In the genomic region with DNA sequence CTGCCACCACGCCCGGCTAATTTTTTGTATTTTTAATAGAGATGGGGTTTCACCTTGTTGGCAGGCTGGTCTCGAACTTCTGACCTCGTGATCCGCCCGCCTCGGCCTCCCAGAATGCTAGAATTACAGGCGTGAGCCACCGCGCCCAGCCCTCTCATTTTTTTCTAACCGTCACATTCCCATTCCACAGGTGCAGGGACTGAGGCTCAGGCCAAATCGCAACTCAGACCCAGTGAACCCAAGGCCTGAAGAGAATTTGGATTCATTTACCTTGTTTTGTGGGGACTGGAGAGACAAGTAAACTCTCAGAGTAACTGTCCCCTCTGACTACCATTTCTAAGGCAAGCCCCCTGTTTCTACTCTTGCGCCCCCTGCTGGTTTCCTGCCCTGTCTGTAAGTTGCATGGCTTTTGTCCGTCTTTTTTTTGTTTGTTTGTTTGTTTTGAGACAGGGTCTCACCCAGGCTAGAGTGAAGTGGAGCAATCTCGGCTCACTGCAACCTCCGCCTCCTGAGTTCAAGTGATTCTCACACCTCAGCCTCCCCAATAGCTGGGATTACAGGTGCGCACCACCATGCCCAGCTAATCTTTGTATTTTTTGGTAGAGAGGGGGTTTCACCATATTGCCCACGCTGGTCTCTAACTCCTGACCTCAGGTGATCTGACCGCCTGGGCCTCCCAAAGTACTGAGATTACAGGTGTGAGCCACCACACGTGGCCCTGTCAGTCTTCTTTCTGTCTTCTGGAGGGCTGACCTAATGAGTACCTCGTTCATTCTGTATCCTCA, we compare ENCODE assay signal across 8 cellular contexts. TPM values are rescaled to one million over a fixed set of nuclear protein-coding genes. Genes with fewer than 3 reads are reported as not detected.
DNase-seq lines count a peak whose midpoint lies in the region; ATAC-seq and TF ChIP-seq lines count a peak whose summit lies in the region.

No MANE protein-coding gene starts in this region.

- peaks cover 0 to 15% (median 4%) of the 10 kb centered on the region in 3 experiments for H3K36me3 ChIP-seq in naive thymus-derived CD4-positive, alpha-beta T cell (ENCODE audit: control insufficient read depth in 2 of 3, insufficient read depth in 3 of 3, low read length in 3 of 3)

- no peaks in the 10 kb centered on the region for H3K27me3 Mint-ChIP-seq in naive thymus-derived CD4-positive, alpha-beta T cell
- H3K27me3 Mint-ChIP-seq in stimulated activated naive CD8-positive, alpha-beta T cell treated with anti-CD3 and anti-CD28 coated beads, Interleukin-15, amount 100 ng/mL, for 72 hours: no peaks in the 10 kb centered on the region

- no peaks in the 10 kb centered on the region for H3K9me3 ChIP-seq in naive thymus-derived CD4-positive, alpha-beta T cell (ENCODE audit: control insufficient read depth in 2 of 3, low read length in 3 of 3)

- POLR2A ChIA-PET in naive thymus-derived CD4-positive, alpha-beta T cell (lab: Charles Lee): interaction anchor here (0.6 kb wide), 1 partner anchor 34 kb away, joined by 3 read pairs; no protein-coding TSS in a partner anchor

- ATAC-seq in naive thymus-derived CD4-positive, alpha-beta T cell: no peak
- ATAC-seq in stimulated activated naive CD8-positive, alpha-beta T cell treated with anti-CD3 and anti-CD28 coated beads, Interleukin-15, amount 100 ng/mL, for 72 hours: no peak
- no peak for ATAC-seq in HG03378 (IDR thresholded peaks at IDR 0.05; ENCODE audit: unreplicated experiment)

- H3K27ac ChIP-seq in naive thymus-derived CD4-positive, alpha-beta T cell (ENCODE audit: low read depth, low read length): no peak overlapping the region

- peak; percentile 84 for TF ChIP-seq CTCF in GM12872 (IDR thresholded peaks at IDR 0.05; ENCODE audit: insufficient read depth, low read depth, low read length)

- H3K4me1 ChIP-seq in naive thymus-derived CD4-positive, alpha-beta T cell (ENCODE audit: control insufficient read depth in 2 of 2, insufficient read depth in 2 of 2, low read length in 2 of 2): peaks cover 21 to 26% of the 10 kb centered on the region in 2 donors

- DNase-seq in NCI-H1694 (lab: John Stamatoyannopoulos, UW) (peak; percentile 69), dermis microvascular lymphatic vessel endothelial cell (ENCODE audit: low read depth in 2 of 2) (peak; percentile 53 to 83), globus pallidus (ENCODE audit: low spot score) (no peak)
- DNase-seq in activated CD4-positive, alpha-beta T cell treated with anti-CD3 and anti-CD28 coated beads, Interleukin-2, amount 50 U/mL, for 4 hours: peak; percentile 77 to 79
- DNase-seq in naive thymus-derived CD4-positive, alpha-beta T cell: peak in 8 of 9 donors; percentile 55 to 78 (median 64)
- DNase-seq in stimulated activated naive CD8-positive, alpha-beta T cell treated with anti-CD3 and anti-CD28 coated beads, Interleukin-15, amount 100 ng/mL, for 72 hours: peak; percentile 62 to 70

- no peaks in the 10 kb centered on the region for H3K27me3 ChIP-seq in naive thymus-derived CD4-positive, alpha-beta T cell (ENCODE audit: control insufficient read depth in 2 of 2, insufficient read depth in 2 of 2, low read length in 2 of 2)

- H3K4me3 ChIP-seq in naive thymus-derived CD4-positive, alpha-beta T cell (ENCODE audit: low read length): no peak overlapping the region

- CTCF ChIA-PET in naive thymus-derived CD4-positive, alpha-beta T cell (lab: Charles Lee): interaction anchor here (0.7 to 1.6 kb wide), 4 partner anchors 25 to 258 kb away, joined by 3 to 7 read pairs (median 4); no protein-coding TSS in a partner anchor

- peaks cover 26 to 46% (median 39%) of the 10 kb centered on the region in 7 donors for H3K4me1 Mint-ChIP-seq in naive thymus-derived CD4-positive, alpha-beta T cell
- peaks cover 51% of the 10 kb centered on the region for H3K4me1 Mint-ChIP-seq in stimulated activated naive CD8-positive, alpha-beta T cell treated with anti-CD3 and anti-CD28 coated beads, Interleukin-15, amount 100 ng/mL, for 72 hours

- H3K9me3 Mint-ChIP-seq in naive thymus-derived CD4-positive, alpha-beta T cell: no peaks in the 10 kb centered on the region
- no peaks in the 10 kb centered on the region for H3K9me3 Mint-ChIP-seq in stimulated activated naive CD8-positive, alpha-beta T cell treated with anti-CD3 and anti-CD28 coated beads, Interleukin-15, amount 100 ng/mL, for 72 hours

- peak overlapping the region in 9 of 10 donors; percentile 16 to 97 (median 72) for H3K4me3 Mint-ChIP-seq in naive thymus-derived CD4-positive, alpha-beta T cell
- peak overlapping the region in 1 of 2 donors; percentile 47 for H3K4me3 Mint-ChIP-seq in stimulated activated naive CD8-positive, alpha-beta T cell treated with anti-CD3 and anti-CD28 coated beads, Interleukin-15, amount 100 ng/mL, for 72 hours

- peak overlapping the region in 7 of 9 donors; percentile 53 to 82 (median 75) for H3K27ac Mint-ChIP-seq in naive thymus-derived CD4-positive, alpha-beta T cell
- H3K27ac Mint-ChIP-seq in stimulated activated naive CD8-positive, alpha-beta T cell treated with anti-CD3 and anti-CD28 coated beads, Interleukin-15, amount 100 ng/mL, for 72 hours: peak overlapping the region; percentile 27 to 65

- H3K36me3 Mint-ChIP-seq in naive thymus-derived CD4-positive, alpha-beta T cell: peaks cover 3 to 8% (median 4%) of the 10 kb centered on the region in 5 donors

- intact Hi-C loops in naive thymus-derived CD4-positive, alpha-beta T cell (cut with micrococcal nuclease): loop anchor here (1.0 to 5.0 kb wide), 6 partner anchors 36 to 219 kb away; a partner anchor contains a TSS

RNA-seq across cellular contexts. Expression of a gene that starts 2.3 kb away (rescaled TPM):
- total RNA-seq in dermis microvascular lymphatic vessel endothelial cell: 68.2 and 108 TPM in 2 replicates
- total RNA-seq in naive thymus-derived CD4-positive, alpha-beta T cell: 100 to 1,000 TPM in 2 of 5 experiments, 10 to 100 TPM in 3; 81.3 to 120 (median 90.4) TPM
- 10 to 100 TPM; 16.2 to 30.9 TPM for polyA plus RNA-seq in naive thymus-derived CD4-positive, alpha-beta T cell

RNA-seq across cellular contexts. Expression of a gene that starts 2.7 kb away (rescaled TPM):
- total RNA-seq in dermis microvascular lymphatic vessel endothelial cell: 8.9 and 15.2 TPM in 2 replicates
- total RNA-seq in naive thymus-derived CD4-positive, alpha-beta T cell: 10 to 100 TPM; 17.5 to 29.8 (median 21.2) TPM
- polyA plus RNA-seq in naive thymus-derived CD4-positive, alpha-beta T cell: 1 to 10 TPM; 1.8 to 6.8 TPM

RNA-seq across cellular contexts. Expression of a gene that starts 31.6 kb away (rescaled TPM):
- 32.6 and 55.4 TPM in 2 replicates for total RNA-seq in dermis microvascular lymphatic vessel endothelial cell
- 100 to 1,000 TPM; 120 to 181 (median 123) TPM for total RNA-seq in naive thymus-derived CD4-positive, alpha-beta T cell
- 100 to 1,000 TPM in 1 of 2 donors, 10 to 100 TPM in 1; 39.5 to 105 TPM for polyA plus RNA-seq in naive thymus-derived CD4-positive, alpha-beta T cell

RNA-seq across cellular contexts. Expression of a gene that starts 39.9 kb away (rescaled TPM):
- total RNA-seq in dermis microvascular lymphatic vessel endothelial cell: 25.3 and 25.8 TPM in 2 replicates
- total RNA-seq in naive thymus-derived CD4-positive, alpha-beta T cell: 100 to 1,000 TPM in 1 of 5 experiments, 10 to 100 TPM in 1, 1 to 10 TPM in 3; 3.5 to 120 (median 5.3) TPM
- 1 to 10 TPM; 1.1 to 5.6 TPM for polyA plus RNA-seq in naive thymus-derived CD4-positive, alpha-beta T cell
